27 cellular contexts compared by ENCODE assay signal in the genomic region with DNA sequence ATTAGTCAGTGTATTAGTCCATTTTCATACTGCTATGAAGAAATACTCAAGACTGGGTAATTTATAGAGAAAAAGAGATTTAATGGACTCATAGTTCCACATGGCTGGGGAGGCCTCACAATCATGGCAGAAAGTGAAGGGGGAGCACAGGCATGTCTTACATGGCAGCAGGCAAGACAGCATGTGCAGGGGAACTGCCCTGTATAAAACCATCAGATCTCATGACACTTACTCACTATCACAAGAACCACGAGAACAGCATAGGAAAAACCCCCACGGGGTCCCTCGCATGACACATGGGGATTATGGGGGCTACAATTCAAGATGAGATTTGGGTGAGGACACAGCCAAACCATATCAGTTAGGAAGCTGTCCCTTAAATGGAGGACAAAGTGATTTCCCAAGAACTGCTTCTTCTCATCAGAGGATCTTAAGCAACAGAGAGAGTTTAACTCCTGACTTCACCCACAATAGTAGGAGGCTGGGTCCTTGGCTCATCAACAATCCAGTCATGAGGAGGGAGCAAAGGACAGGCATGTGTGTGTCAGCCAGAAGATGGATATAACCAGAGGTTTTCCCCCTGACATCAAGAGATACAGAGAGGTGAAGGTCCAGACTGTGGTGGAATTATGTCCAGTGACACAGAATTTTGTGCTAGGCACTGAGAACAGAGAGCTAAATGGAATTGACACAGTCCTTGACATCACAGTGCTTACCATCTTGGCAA.
"Had no signal": no experiment of that assay in that cellular context is flagged by ENCODE, and none has a peak within 500 bp of the region (broad histone marks: within the 10 kb centered on the region; RNA-seq: fewer than 3 reads in every experiment).

No MANE protein-coding gene starts in this region.

- H3K9ac ChIP-seq: KMS-11 had no signal

- H3K9me3 ChIP-seq: adrenal gland, breast epithelium had no signal

- H3K4me3 ChIP-seq: adrenal gland, breast epithelium, SK-N-MC had no signal

- H3K36me3 ChIP-seq: adrenal gland, breast epithelium had no signal

- H3K4me1 ChIP-seq: adrenal gland, breast epithelium had no signal

- H3K27ac ChIP-seq: adrenal gland, breast epithelium, KMS-11, SK-N-MC, VCaP had no signal

- H3K4me2 ChIP-seq: KMS-11 had no signal

- DNase-seq: activated CD4-positive, alpha-beta memory T cell treated with anti-CD3 and anti-CD28 coated beads for 36 hours; activated CD4-positive, alpha-beta T cell treated with anti-CD3 and anti-CD28 coated beads, Interleukin-2, amount 10 ng/mL, durations not matched to agents 7 days and 5 days; activated CD4-positive, CD25-positive, alpha-beta regulatory T cell; activated CD8-positive, alpha-beta memory T cell treated with anti-CD3 and anti-CD28 coated beads for 24 hours; activated gamma-delta T cell; activated naive CD4-positive, alpha-beta T cell treated with anti-CD3 and anti-CD28 coated beads, Interleukin-2, amount 10 ng/mL, durations not matched to agents 7 days and 5 days; activated naive CD8-positive, alpha-beta T cell treated with anti-CD3 and anti-CD28 coated beads for 36 hours; activated T-cell treated with anti-CD3 and anti-CD28 coated beads, Interleukin-2, amount 50 U/mL, for 4 hours; adrenal gland; aorta; MV-4-11; NCI-H1092 treated with DMSO at 0.1 percent for 48 hours; NCI-H1417 treated with DMSO at 0.1 percent for 48 hours; NCI-H1694; NCI-H2029; NCI-H2107; NCI-H345; NCI-H510A; NCI-H526 treated with DMSO at 0.1 percent for 48 hours; NCI-H82; T-cell; T-helper 2 cell; T1000 had no signal

- H3K27me3 ChIP-seq: adrenal gland, breast epithelium had no signal
